Comparison of ENCODE assay signal across 21 cellular contexts in genomic region chr11:10911907-10912306, GRCh38. TPM values are rescaled to one million over a fixed set of nuclear protein-coding genes. Genes with fewer than 3 reads are reported as not detected.
A peak's percentile ranks its signal among the peaks of the same experiment; 100 is the strongest.
DNase-seq lines count a peak whose midpoint lies in the region; ATAC-seq and TF ChIP-seq lines count a peak whose summit lies in the region.
"Had no signal": no experiment of that assay in that cellular context is flagged by ENCODE, and none has a peak within 500 bp of the region (broad histone marks: within the 10 kb centered on the region; RNA-seq: fewer than 3 reads in every experiment).

No MANE protein-coding gene starts in this region.

- intact Hi-C loops in heart left ventricle (cut with DNase I) (loop anchor here in 3 of 10 donors (5.0 kb wide), 2 partner anchors 105 to 120 kb away; partner anchors contain the start of gene EIF4G2 (in 3 of the 3)), left cardiac atrium (cut with DNase I) (loop anchor here in 1 of 2 donors (10.0 kb wide), 1 partner anchor 57 kb away; the partner anchor contains the start of gene ZBED5), natural killer cell (cut with micrococcal nuclease) (no loop called here), sciatic nerve (cut with DNase I) (no loop called here)

- ATAC-seq in heart left ventricle (peak; percentile 7 to 42 (median 30)), left cardiac atrium (no peak), natural killer cell (no peak), sciatic nerve (no peak)
- ATAC-seq: PC-3, SK-N-SH treated with all-trans-retinoic acid at 6 μM for 48 hours had no signal

- WGBS in heart left ventricle, 4 donors: 35 to 47% (median 42%) methylated on average over 7 of the region's 7 CpGs

- peaks cover under 1 to 4% of the 10 kb centered on the region in 2 donors for H3K9me3 Mint-ChIP-seq in natural killer cell

- H3K4me1 Mint-ChIP-seq in natural killer cell: peaks cover 9 to 10% of the 10 kb centered on the region in 2 donors

- no peaks in the 10 kb centered on the region for H3K36me3 Mint-ChIP-seq in natural killer cell

- H3K27ac Mint-ChIP-seq in natural killer cell: no peak overlapping the region

- no peaks in the 10 kb centered on the region for H3K36me3 ChIP-seq in heart left ventricle
- H3K36me3 ChIP-seq in iPS-20b (ENCODE audit: insufficient read depth, low read depth, low read length): no peaks in the 10 kb centered on the region

- DNase-seq in heart left ventricle: no peak
- DNase-seq in left cardiac atrium: no peak
- DNase-seq in dermis blood vessel endothelial cell: peak; percentile 80
- no peak for DNase-seq in G401 (ENCODE audit: low spot score)
- DNase-seq in natural killer cell: no peak
- DNase-seq in sciatic nerve (ENCODE audit: low spot score): no peak
- no peak for DNase-seq in Kasumi-1 (lab: John Stamatoyannopoulos, UW)
- DNase-seq: AML-193; Caco-2; DND-41; GF-D8; HCEC 1CT; Karpas-422; NCI-H1436 treated with DMSO at 0.1 percent for 48 hours; NCI-H2081; NCI-H345; NK-92 treated with Interleukin-12 subunit alpha and Interleukin-12 subunit beta, amount 100 ng/mL, for 24 hours; PC-3; SHP77 had no signal

- no peak for TF ChIP-seq POLR2A in heart left ventricle (IDR thresholded peaks at IDR 0.05)

- H3K4me1 ChIP-seq in heart left ventricle: peaks cover 0 to 26% (median 8%) of the 10 kb centered on the region in 12 donors
- peaks cover 13% of the 10 kb centered on the region; the same call in 1 of the 2 replicates for H3K4me1 ChIP-seq in iPS-20b (ENCODE audit: insufficient read depth, low read length)

- peak overlapping the region in 1 of 12 donors; percentile 18 for H3K4me3 ChIP-seq in heart left ventricle
- peak overlapping the region; percentile 23; the same call in 1 of the 2 replicates for H3K4me3 ChIP-seq in iPS-20b (ENCODE audit: low read length)

- H3K9me3 ChIP-seq in heart left ventricle (no peaks in the 10 kb centered on the region), iPS-20b (ENCODE audit: insufficient read depth, low read depth, low read length) (no peaks in the 10 kb centered on the region)

- H3K4me3 Mint-ChIP-seq in natural killer cell: no peak overlapping the region

- H3K27ac ChIP-seq in heart left ventricle (peak overlapping the region in 6 of 12 donors; percentile 30 to 65 (median 42)), iPS-20b (ENCODE audit: low read length) (no peak overlapping the region)

- in situ Hi-C loops in G401 (cut with HindIII; ENCODE audit: low sequenced_read_pairs): no loop called here

- peak in 3 of 12 donors; percentile 7 to 28 (median 11) for TF ChIP-seq CTCF in heart left ventricle (IDR thresholded peaks at IDR 0.05)
- no peak for TF ChIP-seq CTCF in natural killer cell (IDR thresholded peaks at IDR 0.05)

- no peaks in the 10 kb centered on the region for H3K27me3 ChIP-seq in heart left ventricle
- H3K27me3 ChIP-seq in iPS-20b (ENCODE audit: insufficient read depth, low read length): no peaks in the 10 kb centered on the region

- no peak overlapping the region for H3K9ac ChIP-seq in iPS-20b (ENCODE audit: low read depth, low read length)

- peaks cover 12 to 18% of the 10 kb centered on the region in 2 donors for H3K27me3 Mint-ChIP-seq in natural killer cell (ENCODE audit: low read depth in 2 of 2)

RNA-seq across cellular contexts. Expression of gene ZBED5, which starts 54.1 kb away (rescaled TPM):
- total RNA-seq in heart left ventricle (10 to 100 TPM; 26.3 to 49.1 (median 38.9) TPM), left cardiac atrium (10 to 100 TPM; 36.6 to 39.9 TPM), dermis blood vessel endothelial cell (13.6 and 18.7 TPM in 2 replicates), natural killer cell (10 to 100 TPM; 40.0 to 61.3 (median 53.9) TPM), sciatic nerve (56.3 TPM)
- polyA plus RNA-seq in heart left ventricle: 10 to 100 TPM; 22.5 to 29.5 TPM
- 16.9 and 24.9 TPM in 2 replicates for total RNA-seq in G401 (2014; rRNA removed; shearing (Covaris generic))

Comparison
In these comparisons a context has a peak if more than half of its experiments do, and no peak if none do; other contexts are left out.
1. ATAC-seq: peak in heart left ventricle (4 of 4); none in left cardiac atrium (0 of 2), natural killer cell (0 of 3) and sciatic nerve (single experiment).